ENCODE assay signal across 17 cellular contexts in genomic region chr7:143327903-143328302, GRCh38. TPM values are rescaled to one million over a fixed set of nuclear protein-coding genes. Genes with fewer than 3 reads are reported as not detected.
DNase-seq lines count a peak whose midpoint lies in the region; ATAC-seq and TF ChIP-seq lines count a peak whose summit lies in the region.
"Had no signal": no experiment of that assay in that cellular context is flagged by ENCODE, and none has a peak within 500 bp of the region (broad histone marks: within the 10 kb centered on the region; RNA-seq: fewer than 3 reads in every experiment).

No MANE protein-coding gene starts in this region.

- no peak for DNase-seq in T-helper 17 cell
- DNase-seq in NCI-H1105 (lab: John Stamatoyannopoulos, UW) = no peak
- no peak for DNase-seq in D341Med (ENCODE audit: low spot score)
- DNase-seq in GF-D8 (lab: John Stamatoyannopoulos, UW) = no peak
- DNase-seq in NCI-H69 (lab: John Stamatoyannopoulos, UW) = no peak
- DNase-seq: activated naive CD4-positive, alpha-beta T cell treated with anti-CD3 and anti-CD28 coated beads, Interleukin-2, amount 50 U/mL, for 16 hours; effector CD4-positive, alpha-beta T cell; H7; IMR-90; left lung; NCI-H1436; NCI-H446 treated with DMSO at 0.1 percent for 48 hours had no signal

- H3K9me3 ChIP-seq in T-helper 17 cell (ENCODE audit: control insufficient read depth, low read length, poor library complexity, severe bottlenecking) = no peaks in the 10 kb centered on the region
- H3K9me3 ChIP-seq: breast epithelium, left lung, prostate gland had no signal

- no peak overlapping the region for H3K4me3 Mint-ChIP-seq in T-helper 17 cell

- TF ChIP-seq CTCF in GM12875 (IDR thresholded peaks at IDR 0.05; ENCODE audit: borderline replicate concordance, insufficient read depth, low read depth, low read length) = no peak

- H3K4me1 Mint-ChIP-seq in T-helper 17 cell = peaks cover 18% of the 10 kb centered on the region

- peaks cover 7% of the 10 kb centered on the region for H3K36me3 Mint-ChIP-seq in T-helper 17 cell (ENCODE audit: low read depth)

- ATAC-seq in GM19043 (IDR thresholded peaks at IDR 0.05; ENCODE audit: low read depth, unreplicated experiment) = peak; percentile 68
- ATAC-seq in HG03039 (IDR thresholded peaks at IDR 0.05; ENCODE audit: unreplicated experiment) = peak; percentile 40
- ATAC-seq in T-helper 17 cell = no peak
- ATAC-seq: left lung had no signal

- peak overlapping the region; percentile 10 for H3K4me3 ChIP-seq in GM12875 (ENCODE audit: low read depth, low read length)
- H3K4me3 ChIP-seq: breast epithelium, left lung, prostate gland had no signal

- peak overlapping the region; percentile 24 for H3K27ac Mint-ChIP-seq in T-helper 17 cell

- peaks cover 7% of the 10 kb centered on the region for H3K27me3 Mint-ChIP-seq in T-helper 17 cell

RNA-seq across cellular contexts. Expression of gene CLCN1, which starts 12.0 kb away (rescaled TPM):
- not detected for total RNA-seq in T-helper 17 cell
- total RNA-seq: IMR-90 had no signal

RNA-seq across cellular contexts. Expression of gene FAM131B, which starts 34.6 kb away (rescaled TPM):
- under 1 TPM; 0.23 to 0.42 TPM for total RNA-seq in T-helper 17 cell

RNA-seq across cellular contexts. Expression of gene CASP2, which starts 39.8 kb away (rescaled TPM):
- 10 to 100 TPM; 49.3 to 52.5 TPM for total RNA-seq in T-helper 17 cell

RNA-seq across cellular contexts. Expression of gene TMEM139, which starts 43.1 kb away (rescaled TPM):
- total RNA-seq in T-helper 17 cell = under 1 TPM; 0.77 to 0.86 TPM
- total RNA-seq: IMR-90 had no signal

RNA-seq across cellular contexts. Expression of gene ZYX, which starts 53.2 kb away (rescaled TPM):
- total RNA-seq in T-helper 17 cell = 100 to 1,000 TPM; 151 to 165 TPM
